17 cellular contexts compared by ENCODE assay signal in genomic region chr3:169391672-169392071, GRCh38.
A peak's percentile ranks its signal among the peaks of the same experiment; 100 is the strongest.
DNase-seq lines count a peak whose midpoint lies in the region; ATAC-seq, FAIRE-seq and TF ChIP-seq lines count a peak whose summit lies in the region.
"Had no signal": no experiment of that assay in that cellular context is flagged by ENCODE, and none has a peak within 500 bp of the region (broad histone marks: within the 10 kb centered on the region; RNA-seq: fewer than 3 reads in every experiment).

No MANE protein-coding gene starts in this region.

- no peaks in the 10 kb centered on the region for H3K9me3 ChIP-seq in OCI-LY7 (ENCODE audit: low read length)
- H3K9me3 ChIP-seq: BLaER1 had no signal

- H3K4me2 ChIP-seq in OCI-LY7 (ENCODE audit: low read length): no peak overlapping the region
- H3K4me2 ChIP-seq: BLaER1, GM23338 had no signal

- FAIRE-seq in D721Med (lab: Jason Lieb, UNC) (peak; percentile 25), HTR-8/SVneo (lab: Jason Lieb, UNC) (peak; percentile 54)
- FAIRE-seq: A204.1, HepG2 had no signal

- H3K4me1 Mint-ChIP-seq in stimulated activated effector memory CD8-positive, alpha-beta T cell treated with anti-CD3 and anti-CD28 coated beads, Interleukin-12 subunit alpha, Interleukin-12 subunit beta, amount 100 ng/mL, for 72 hours: no peaks in the 10 kb centered on the region
- H3K4me1 Mint-ChIP-seq: CD4-positive, alpha-beta memory T cell; IgD-negative memory B cell had no signal

- no peaks in the 10 kb centered on the region for H3K4me1 ChIP-seq in OCI-LY7 (ENCODE audit: insufficient read depth, low read length, poor library complexity, severe bottlenecking)

- H3K4me3 ChIP-seq in OCI-LY7 (ENCODE audit: low read depth, low read length, poor library complexity, severe bottlenecking): no peak overlapping the region
- H3K4me3 ChIP-seq: BLaER1, GM23338 had no signal

- CTCF ChIA-PET in OCI-LY7 (lab: Charles Lee; ENCODE audit: unreplicated experiment): no interaction called here

- intact Hi-C loops in OCI-LY7 (cut with micrococcal nuclease; ENCODE audit: unreplicated experiment): no loop called here

- no peaks in the 10 kb centered on the region for H3K9me3 Mint-ChIP-seq in stimulated activated effector memory CD8-positive, alpha-beta T cell treated with anti-CD3 and anti-CD28 coated beads, Interleukin-12 subunit alpha, Interleukin-12 subunit beta, amount 100 ng/mL, for 72 hours
- H3K9me3 Mint-ChIP-seq: GM23338, HFFc6, IgD-negative memory B cell had no signal

- no peak overlapping the region for H3K27ac ChIP-seq in OCI-LY7 (ENCODE audit: low read depth, low read length, poor library complexity, severe bottlenecking)
- H3K27ac ChIP-seq: BLaER1 had no signal

- BruUV-seq in OCI-LY7 (replicated peaks; lab: Mats Ljungman, UMichigan): no TSS peak

- no peak for ATAC-seq in SK-N-SH treated with all-trans-retinoic acid at 6 μM for 48 hours
- no peak for ATAC-seq in stimulated activated effector memory CD8-positive, alpha-beta T cell treated with anti-CD3 and anti-CD28 coated beads, Interleukin-12 subunit alpha, Interleukin-12 subunit beta, amount 100 ng/mL, for 72 hours
- ATAC-seq: GM23338, HepG2 had no signal

- H3K36me3 ChIP-seq in OCI-LY7 (ENCODE audit: insufficient read depth, low read length): no peaks in the 10 kb centered on the region
- H3K36me3 ChIP-seq: BLaER1 had no signal

- no peaks in the 10 kb centered on the region for H4K20me1 ChIP-seq in OCI-LY7 (ENCODE audit: insufficient read depth, low read length)
- H4K20me1 ChIP-seq: BLaER1 had no signal

- TF ChIP-seq CTCF in D721Med (IDR thresholded peaks at IDR 0.05; ENCODE audit: insufficient read depth, missing control alignments) (no peak), OCI-LY7 (conservative IDR thresholded peaks at IDR 0.05; ENCODE audit: low read length) (no peak)

- H3K36me3 Mint-ChIP-seq in stimulated activated effector memory CD8-positive, alpha-beta T cell treated with anti-CD3 and anti-CD28 coated beads, Interleukin-12 subunit alpha, Interleukin-12 subunit beta, amount 100 ng/mL, for 72 hours: no peaks in the 10 kb centered on the region
- H3K36me3 Mint-ChIP-seq: CD14-positive monocyte; CD4-positive, alpha-beta memory T cell had no signal

- H3K4me3 Mint-ChIP-seq in stimulated activated effector memory CD8-positive, alpha-beta T cell treated with anti-CD3 and anti-CD28 coated beads, Interleukin-12 subunit alpha, Interleukin-12 subunit beta, amount 100 ng/mL, for 72 hours: no peak overlapping the region
- H3K4me3 Mint-ChIP-seq: CD14-positive monocyte; CD4-positive, alpha-beta memory T cell; GM23338; HFFc6; IgD-negative memory B cell had no signal

- no peak overlapping the region for H2AFZ ChIP-seq in OCI-LY7 (ENCODE audit: low read length)

- no peaks in the 10 kb centered on the region for H3K79me2 ChIP-seq in OCI-LY7 (ENCODE audit: insufficient read depth, low read depth, low read length)

- DNase-seq in D721Med (ENCODE audit: insufficient read length, low spot score) (no peak), HTR-8/SVneo (ENCODE audit: insufficient read length, low spot score) (no peak), OCI-LY7 (ENCODE audit: low spot score) (no peak), NCI-H748 treated with DMSO at 0.1 percent for 48 hours (lab: John Stamatoyannopoulos, UW) (no peak)
- DNase-seq in stimulated activated effector memory CD8-positive, alpha-beta T cell treated with anti-CD3 and anti-CD28 coated beads, Interleukin-12 subunit alpha, Interleukin-12 subunit beta, amount 100 ng/mL, for 72 hours (ENCODE audit: low spot score in 2 of 2): no peak
- DNase-seq: AML-193; CD4-positive, alpha-beta memory T cell; DMS79 treated with DMSO at 0.1 percent for 48 hours; GF-D8; HFFc6 had no signal

- H3K27ac Mint-ChIP-seq in stimulated activated effector memory CD8-positive, alpha-beta T cell treated with anti-CD3 and anti-CD28 coated beads, Interleukin-12 subunit alpha, Interleukin-12 subunit beta, amount 100 ng/mL, for 72 hours: no peak overlapping the region
- H3K27ac Mint-ChIP-seq: CD14-positive monocyte; CD4-positive, alpha-beta memory T cell; GM23338; HFFc6 had no signal

- POLR2A ChIA-PET in OCI-LY7 (lab: Charles Lee): interaction anchor here (0.8 to 1.4 kb wide), 3 partner anchors 10 to 37 kb away, joined by 4 read pairs; no protein-coding TSS in a partner anchor

- no peaks in the 10 kb centered on the region for H3K9me2 ChIP-seq in OCI-LY7 (ENCODE audit: insufficient read depth, low read length)

TF ChIP-seq in SK-N-SH treated with all-trans-retinoic acid at 6 μM for 48 hours, 23 proteins besides CTCF, POLR2A, EP300 and RAD21:
- TF ChIP-seq BACH2 (CRISPR knock-in tag; IDR thresholded peaks at IDR 0.05; ENCODE audit: borderline replicate concordance) (no peak), TOX (CRISPR knock-in tag; IDR thresholded peaks at IDR 0.05; ENCODE audit: borderline replicate concordance) (no peak), ISL1 (CRISPR knock-in tag; IDR thresholded peaks at IDR 0.05) (0 out of 2 replicates have a peak, but pooled peaks have one; percentile 12), TSHZ2 (CRISPR knock-in tag; IDR thresholded peaks at IDR 0.05) (no peak), OSR1 (CRISPR knock-in tag; IDR thresholded peaks at IDR 0.05) (no peak), ZNF8 (CRISPR knock-in tag; IDR thresholded peaks at IDR 0.05) (no peak), ZFP3 (CRISPR knock-in tag; IDR thresholded peaks at IDR 0.05) (no peak), ESRRG (CRISPR knock-in tag; IDR thresholded peaks at IDR 0.05) (no peak), RARB (CRISPR knock-in tag; IDR thresholded peaks at IDR 0.05) (no peak)
